8 cellular contexts compared by ENCODE assay signal in genomic region chr12:38905480-38906351, GRCh38. TPM values are rescaled to one million over a fixed set of nuclear protein-coding genes. Genes with fewer than 3 reads are reported as not detected.
DNase-seq lines count a peak whose midpoint lies in the region; ATAC-seq and TF ChIP-seq lines count a peak whose summit lies in the region.

Gene CPNE8 (minus strand): TSS chr12:38905591. CDS start chr12:38905534, 57 bp downstream.

- TSS peak; percentile 53 for BruUV-seq in mammary epithelial cell (replicated peaks; lab: Mats Ljungman, UMichigan)

- peak within 1 kb of the TSS; percentile 67 to 95 (median 92) for H3K27ac Mint-ChIP-seq in CD4-positive, CD25-positive, alpha-beta regulatory T cell

- H3K36me3 ChIP-seq in CD4-positive, CD25-positive, alpha-beta regulatory T cell (ENCODE audit: control insufficient read depth, insufficient read depth, low read length), result no peaks in the 10 kb centered on the region
- no peaks in the 10 kb centered on the region for H3K36me3 ChIP-seq in mammary epithelial cell (ENCODE audit: insufficient read depth, low read length)
- no peaks in the 10 kb centered on the region for H3K36me3 ChIP-seq in iPS-20b (ENCODE audit: insufficient read depth, low read depth, low read length)

- H3K79me2 ChIP-seq in mammary epithelial cell (ENCODE audit: insufficient read depth, low read length), result peaks cover 36% of the 10 kb centered on the region

- CTCF ChIA-PET in mammary epithelial cell (lab: Charles Lee; ENCODE audit: low non-redundant PET), result interaction anchor here (0.6 to 1.5 kb wide), 7 partner anchors 13 to 1853 kb away, joined by 3 to 26 read pairs (median 4); no protein-coding TSS in a partner anchor

- no peaks in the 10 kb centered on the region for H3K9me3 ChIP-seq in CD4-positive, CD25-positive, alpha-beta regulatory T cell (ENCODE audit: control insufficient read depth in 2 of 2, low read length in 2 of 2)
- H3K9me3 ChIP-seq in mammary epithelial cell (replicated peaks; ENCODE audit: insufficient read depth, low read length) (no peaks in the 10 kb centered on the region), iPS-20b (ENCODE audit: insufficient read depth, low read depth, low read length) (no peaks in the 10 kb centered on the region)

- H3K9ac ChIP-seq in mammary epithelial cell (ENCODE audit: insufficient read depth, low read length) (peak within 1 kb of the TSS; percentile 77), iPS-20b (ENCODE audit: low read depth, low read length) (peak within 1 kb of the TSS; percentile 83; the same call in 1 of the 2 replicates)

- intact Hi-C loops in mammary epithelial cell (cut with micrococcal nuclease), result loop anchor here (1.0 to 10.0 kb wide), 7 partner anchors 198 to 848 kb away; no protein-coding TSS in a partner anchor

- H4K20me1 ChIP-seq in mammary epithelial cell (ENCODE audit: insufficient read depth, low read length), result no peaks in the 10 kb centered on the region

- TF ChIP-seq CTCF in mammary epithelial cell (conservative IDR thresholded peaks at IDR 0.05 in 1 of 2, IDR thresholded peaks at IDR 0.05 in 1 of 2; ENCODE audit: extremely low read depth in 1 of 2, insufficient read depth in 1 of 2, low read depth in 1 of 2, low read length in 2 of 2), result no peak

- H3K4me2 ChIP-seq in mammary epithelial cell (ENCODE audit: insufficient read depth, low read depth, low read length), result peak within 1 kb of the TSS; percentile 84

- H3K27ac ChIP-seq in CD4-positive, CD25-positive, alpha-beta regulatory T cell (ENCODE audit: insufficient read depth, low read length, poor library complexity, severe bottlenecking), result peak within 1 kb of the TSS; percentile 29
- H3K27ac ChIP-seq in mammary epithelial cell (ENCODE audit: insufficient read depth, low read depth, low read length), result peak within 1 kb of the TSS; percentile 72
- no peak within 1 kb of the TSS for H3K27ac ChIP-seq in iPS-20b (ENCODE audit: low read length)

- H3K27me3 ChIP-seq in CD4-positive, CD25-positive, alpha-beta regulatory T cell (ENCODE audit: control insufficient read depth, insufficient read depth, low read length), result no peaks in the 10 kb centered on the region
- no peaks in the 10 kb centered on the region for H3K27me3 ChIP-seq in mammary epithelial cell (ENCODE audit: insufficient read depth, low read length)
- peaks cover 13% of the 10 kb centered on the region; the same call in 1 of the 2 replicates for H3K27me3 ChIP-seq in iPS-20b (ENCODE audit: insufficient read depth, low read length)

- peak; percentile 22 to 58 (median 29) for DNase-seq in CD4-positive, CD25-positive, alpha-beta regulatory T cell
- DNase-seq in UCSD-AML1 (lab: John Stamatoyannopoulos, UW; ENCODE audit: unreplicated experiment), result peak; percentile 78
- peak; percentile 76 for DNase-seq in mammary epithelial cell
- no peak for DNase-seq in skeletal muscle cell (ENCODE audit: low read depth)
- no peak for DNase-seq in EL

- peak within 1 kb of the TSS; percentile 94 for H2AFZ ChIP-seq in mammary epithelial cell (ENCODE audit: low read depth, low read length)

- in situ Hi-C loops in mammary epithelial cell (cut with MboI; ENCODE audit: low sequenced_read_pairs in 2 of 2), result loop anchor here (10.0 to 25.0 kb wide), 5 partner anchors 199 to 571 kb away; no protein-coding TSS in a partner anchor

- H3K36me3 Mint-ChIP-seq in CD4-positive, CD25-positive, alpha-beta regulatory T cell, result no peaks in the 10 kb centered on the region

- H3K4me3 Mint-ChIP-seq in CD4-positive, CD25-positive, alpha-beta regulatory T cell, result peak within 1 kb of the TSS; percentile 92 to 97 (median 95)

- H3K4me3 ChIP-seq in CD4-positive, CD25-positive, alpha-beta regulatory T cell (ENCODE audit: low read depth, low read length), result peak within 1 kb of the TSS; percentile 77
- H3K4me3 ChIP-seq in mammary epithelial cell (replicated peaks in 1 of 3; ENCODE audit: insufficient read depth in 1 of 3, low read depth in 2 of 3, low read length in 3 of 3), result peak within 1 kb of the TSS; percentile 63 to 86 (median 72)
- H3K4me3 ChIP-seq in iPS-20b (ENCODE audit: low read length), result peak within 1 kb of the TSS; percentile 86
- peak within 1 kb of the TSS; percentile 46 for H3K4me3 ChIP-seq in skeletal muscle cell (ENCODE audit: low read depth, low read length)

- H3K27me3 Mint-ChIP-seq in CD4-positive, CD25-positive, alpha-beta regulatory T cell, result peaks cover 17% of the 10 kb centered on the region

- dilution Hi-C loops in mammary epithelial cell (cut with HindIII; ENCODE audit: low sequenced_read_pairs), result no loop called here

- peaks cover 5 to 34% (median 18%) of the 10 kb centered on the region in 4 donors for H3K4me1 Mint-ChIP-seq in CD4-positive, CD25-positive, alpha-beta regulatory T cell

- ATAC-seq in CD4-positive, CD25-positive, alpha-beta regulatory T cell (ENCODE audit: low read depth in 2 of 2), result peak; percentile 26 to 33
- peak; percentile 39 for ATAC-seq in GM19468 (IDR thresholded peaks at IDR 0.05; ENCODE audit: extremely low read depth, unreplicated experiment)
- peak; percentile 54 for ATAC-seq in HG03571 (IDR thresholded peaks at IDR 0.05; ENCODE audit: unreplicated experiment)

- H3K9me3 Mint-ChIP-seq in CD4-positive, CD25-positive, alpha-beta regulatory T cell, result peaks cover 0 to 4% (median 0%) of the 10 kb centered on the region in 7 donors

- 4% methylated on average over 9 of the region's 54 CpGs for WGBS in mammary epithelial cell (ENCODE audit: low coverage, missing lambda C conversion rate)

- H3K4me1 ChIP-seq in CD4-positive, CD25-positive, alpha-beta regulatory T cell (ENCODE audit: control insufficient read depth, insufficient read depth, low read length, poor library complexity, severe bottlenecking), result peaks cover 9% of the 10 kb centered on the region
- peaks cover 13% of the 10 kb centered on the region for H3K4me1 ChIP-seq in mammary epithelial cell (ENCODE audit: insufficient read depth, low read length)
- H3K4me1 ChIP-seq in iPS-20b (ENCODE audit: insufficient read depth, low read length), result peaks cover 13% of the 10 kb centered on the region; the same call in 1 of the 2 replicates

RNA-seq across cellular contexts. Expression of gene CPNE8, which starts in this region (rescaled TPM):
- 10.3 TPM for total RNA-seq in CD4-positive, CD25-positive, alpha-beta regulatory T cell
- 1 to 10 TPM in 2 of 4 donors, under 1 TPM in 2; 0.73 to 2.7 (median 1.1) TPM for polyA plus RNA-seq in CD4-positive, CD25-positive, alpha-beta regulatory T cell
- total RNA-seq in mammary epithelial cell, result 10 to 100 TPM; 19.7 to 20.0 TPM
- 7.1 TPM for polyA plus RNA-seq in mammary epithelial cell
- polyA minus RNA-seq in mammary epithelial cell, result 7.0 TPM

Comparison
In these comparisons a context has a peak if more than half of its experiments do, and no peak if none do; other contexts are left out.
1. DNase-seq: peak in CD4-positive, CD25-positive, alpha-beta regulatory T cell (3 of 3), UCSD-AML1 (single experiment) and mammary epithelial cell (single experiment); none in skeletal muscle cell (single experiment) and EL (single experiment).
2. Peak in every context shown above with its lines, with median percentiles within 50 percentile points of each other: ATAC-seq and H3K4me3 ChIP-seq.